ENCODE assay signal across 8 cellular contexts in the genomic region with DNA sequence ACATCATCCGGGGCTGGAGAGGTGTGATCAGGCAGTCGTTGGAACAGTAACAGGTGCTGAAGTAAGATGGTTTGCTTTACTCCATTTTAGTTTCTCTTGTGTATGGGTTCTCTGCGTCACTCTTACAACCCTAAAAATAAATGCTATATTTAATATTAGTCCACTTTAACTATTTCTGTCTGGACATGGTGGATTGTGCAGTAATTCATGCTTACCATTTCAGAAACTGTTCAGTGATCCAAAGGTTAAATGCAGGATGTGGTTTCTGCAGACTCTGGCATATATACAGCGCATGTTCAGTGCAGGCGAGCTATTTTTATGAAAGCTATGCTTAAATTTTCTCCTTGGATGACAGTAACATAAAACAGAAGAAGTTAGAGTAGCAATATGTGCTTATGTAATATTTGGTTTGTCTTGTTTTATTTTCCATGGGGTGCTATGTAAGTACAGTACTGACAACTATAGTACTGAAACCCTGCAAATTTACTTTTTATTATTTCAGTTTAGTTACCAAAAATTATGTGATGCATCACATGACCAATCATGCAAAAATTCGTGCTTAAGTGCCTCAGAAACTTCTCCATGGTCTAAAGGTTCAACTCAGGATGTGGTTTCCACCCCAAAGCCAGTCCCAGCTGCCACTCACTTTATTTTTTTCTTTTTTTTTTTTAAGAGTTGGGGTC. TPM values are rescaled to one million over a fixed set of nuclear protein-coding genes. Genes with fewer than 3 reads are reported as not detected.
A peak's percentile ranks its signal among the peaks of the same experiment; 100 is the strongest.
DNase-seq lines count a peak whose midpoint lies in the region; ATAC-seq and TF ChIP-seq lines count a peak whose summit lies in the region.

No MANE protein-coding gene starts in this region.

- 0 out of 2 replicates have a peak, but pooled peaks cover 4% of the 10 kb centered on the region for H3K9me3 ChIP-seq in SU-DHL-6 (ENCODE audit: insufficient read depth, low read length)

- H3K4me1 Mint-ChIP-seq in naive thymus-derived CD8-positive, alpha-beta T cell, result peaks cover 21 to 59% (median 50%) of the 10 kb centered on the region in 4 donors
- H3K4me1 Mint-ChIP-seq in osteocyte (ENCODE audit: unreplicated experiment), result peaks cover 10% of the 10 kb centered on the region

- H3K27ac ChIP-seq in SU-DHL-6 (ENCODE audit: low read depth, low read length), result peak overlapping the region; percentile 97

- no peaks in the 10 kb centered on the region for H3K27me3 Mint-ChIP-seq in naive thymus-derived CD8-positive, alpha-beta T cell
- H3K27me3 Mint-ChIP-seq in osteocyte (ENCODE audit: unreplicated experiment), result no peaks in the 10 kb centered on the region

- H3K4me2 ChIP-seq in SU-DHL-6 (ENCODE audit: low read depth, low read length, poor library complexity, severe bottlenecking), result peak overlapping the region; percentile 71

- no peaks in the 10 kb centered on the region for H3K9me3 Mint-ChIP-seq in naive thymus-derived CD8-positive, alpha-beta T cell
- H3K9me3 Mint-ChIP-seq in osteocyte (ENCODE audit: unreplicated experiment), result peaks cover 7% of the 10 kb centered on the region

- peaks cover 83% of the 10 kb centered on the region for H3F3A ChIP-seq in SU-DHL-6 (ENCODE audit: insufficient read depth)

- no peak overlapping the region for H2AFZ ChIP-seq in SU-DHL-6 (ENCODE audit: low read depth, low read length, severe bottlenecking)

- no peaks in the 10 kb centered on the region for H3K36me3 ChIP-seq in SU-DHL-6 (ENCODE audit: low read length)

- H3K27ac Mint-ChIP-seq in naive thymus-derived CD8-positive, alpha-beta T cell, result peak overlapping the region; percentile 76 to 94 (median 89)
- no peak overlapping the region for H3K27ac Mint-ChIP-seq in osteocyte (ENCODE audit: unreplicated experiment)

- no peaks in the 10 kb centered on the region for H3K36me3 Mint-ChIP-seq in naive thymus-derived CD8-positive, alpha-beta T cell
- no peaks in the 10 kb centered on the region for H3K36me3 Mint-ChIP-seq in osteocyte (ENCODE audit: unreplicated experiment)

- H3K9ac ChIP-seq in SU-DHL-6 (ENCODE audit: low read length), result peak overlapping the region; percentile 71

- no peak for TF ChIP-seq CTCF in SU-DHL-6 (IDR thresholded peaks at IDR 0.05; ENCODE audit: insufficient read depth, low read length, poor library complexity, severe bottlenecking)
- no peak for TF ChIP-seq CTCF in osteocyte (IDR thresholded peaks at IDR 0.05)

- H4K20me1 ChIP-seq in SU-DHL-6 (ENCODE audit: low read depth, low read length), result no peaks in the 10 kb centered on the region

- no peaks in the 10 kb centered on the region for H3K27me3 ChIP-seq in SU-DHL-6 (ENCODE audit: low read length)

- H3K79me2 ChIP-seq in SU-DHL-6 (ENCODE audit: insufficient read depth, low read length), result no peaks in the 10 kb centered on the region

- peak overlapping the region; percentile 36 for H3K4me3 ChIP-seq in SU-DHL-6 (ENCODE audit: insufficient read depth, low read length, poor library complexity, severe bottlenecking)

- peak; percentile 76 for ATAC-seq in HG03060 (IDR thresholded peaks at IDR 0.05; ENCODE audit: low read depth, unreplicated experiment)
- peak; percentile 85 to 86 for ATAC-seq in naive thymus-derived CD8-positive, alpha-beta T cell

- H3K4me3 Mint-ChIP-seq in naive thymus-derived CD8-positive, alpha-beta T cell, result peak overlapping the region; percentile 54 to 84 (median 74)
- no peak overlapping the region for H3K4me3 Mint-ChIP-seq in osteocyte (ENCODE audit: unreplicated experiment)

- no peaks in the 10 kb centered on the region for H3K9me2 ChIP-seq in SU-DHL-6 (replicated peaks; ENCODE audit: insufficient read depth, low read length)

- DNase-seq in stimulated activated CD4-positive, alpha-beta T cell treated with anti-CD3 and anti-CD28 coated beads, Interleukin-15, amount 100 ng/mL, for 24 hours, result peak; percentile 15
- DNase-seq in stimulated activated CD4-positive, alpha-beta T cell treated with anti-CD3 and anti-CD28 coated beads, Interleukin-1b, Interleukin-23, amount 100 ng/mL, for 48 hours, result no peak
- peak in 6 of 10 donors; percentile 14 to 72 (median 56) for DNase-seq in naive thymus-derived CD8-positive, alpha-beta T cell
- DNase-seq in ecto neural progenitor cell (ENCODE audit: low spot score) (no peak), UCSD-AML1 (lab: John Stamatoyannopoulos, UW; ENCODE audit: unreplicated experiment) (no peak), osteocyte (ENCODE audit: extremely low spot score, unreplicated experiment) (no peak)

- POLR2A ChIA-PET in naive thymus-derived CD8-positive, alpha-beta T cell (lab: Charles Lee), result interaction anchor here (0.6 to 6.7 kb wide), 4 partner anchors 12 to 415 kb away, joined by 3 to 110 read pairs (median 4); no protein-coding TSS in a partner anchor

RNA-seq across cellular contexts. Expression of gene GRID1, which starts 46.6 kb away (rescaled TPM):
- not detected for total RNA-seq in naive thymus-derived CD8-positive, alpha-beta T cell
- not detected for polyA plus RNA-seq in naive thymus-derived CD8-positive, alpha-beta T cell
- total RNA-seq in osteocyte, result 0.11 TPM in 1 of 2 replicates, not detected in the other

Comparison
In these comparisons a context has a peak if more than half of its experiments do, and no peak if none do; other contexts are left out.
1. DNase-seq: peak in stimulated activated CD4-positive, alpha-beta T cell treated with anti-CD3 and anti-CD28 coated beads, Interleukin-15, amount 100 ng/mL, for 24 hours (single experiment) and naive thymus-derived CD8-positive, alpha-beta T cell (6 of 10); none in stimulated activated CD4-positive, alpha-beta T cell treated with anti-CD3 and anti-CD28 coated beads, Interleukin-1b, Interleukin-23, amount 100 ng/mL, for 48 hours (single experiment), ecto neural progenitor cell (single experiment), UCSD-AML1 (single experiment) and osteocyte (single experiment).